Comparison of ENCODE assay signal across 13 cellular contexts in the genomic region with DNA sequence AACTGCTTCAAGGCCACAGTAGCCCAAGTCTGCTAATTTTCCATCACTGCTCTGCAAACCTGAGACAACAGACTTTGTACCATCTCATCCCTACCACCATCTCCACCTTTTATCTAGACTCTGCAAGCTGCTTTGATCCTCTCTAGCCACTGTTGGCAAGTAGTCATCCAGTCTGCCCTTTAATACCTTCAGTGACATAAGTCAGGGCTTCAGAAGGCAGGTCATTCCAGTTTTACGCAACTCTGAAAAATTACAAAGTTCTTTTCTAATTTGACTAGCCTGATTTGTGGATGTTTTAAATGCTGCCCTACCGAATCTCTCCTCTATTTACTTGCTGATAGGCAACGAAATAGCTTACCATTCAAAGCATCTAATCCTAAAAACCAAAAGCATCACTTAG. TPM values are rescaled to one million over a fixed set of nuclear protein-coding genes. Genes with fewer than 3 reads are reported as not detected.
DNase-seq lines count a peak whose midpoint lies in the region; TF ChIP-seq lines count a peak whose summit lies in the region.
"Had no signal": no experiment of that assay in that cellular context is flagged by ENCODE, and none has a peak within 500 bp of the region (broad histone marks: within the 10 kb centered on the region; RNA-seq: fewer than 3 reads in every experiment).

No MANE protein-coding gene starts in this region.

- in situ Hi-C loops in transverse colon (cut with MboI; ENCODE audit: low pct_ligation_motif_present in 1 of 4, low pct_unique_long_range_greater_than_20kb in 1 of 4, low sequenced_read_pairs in 3 of 4), result no loop called here

- peaks cover 56 to 70% (median 58%) of the 10 kb centered on the region in 3 donors for H3K27me3 Mint-ChIP-seq in CD14-positive monocyte (ENCODE audit: low read depth in 3 of 3)

- no peak for TF ChIP-seq CTCF in coronary artery (IDR thresholded peaks at IDR 0.05)
- no peak for TF ChIP-seq CTCF in transverse colon (IDR thresholded peaks at IDR 0.05)
- TF ChIP-seq CTCF in CD14-positive monocyte (IDR thresholded peaks at IDR 0.05), result no peak

- H3K27me3 ChIP-seq in transverse colon, result peaks cover 48% of the 10 kb centered on the region

- intact Hi-C loops in transverse colon (cut with DNase I; ENCODE audit: low total_unique reads) (no loop called here), CD14-positive monocyte (cut with micrococcal nuclease) (no loop called here)

- H3K4me3 Mint-ChIP-seq in CD14-positive monocyte, result no peak overlapping the region

- no peak for TF ChIP-seq POLR2A in transverse colon (IDR thresholded peaks at IDR 0.05)

- no peaks in the 10 kb centered on the region for H3K9me3 ChIP-seq in mesodermal cell (ENCODE audit: control insufficient read depth, low read length)
- no peaks in the 10 kb centered on the region for H3K9me3 ChIP-seq in transverse colon

- no peak for TF ChIP-seq EP300 in transverse colon (IDR thresholded peaks at IDR 0.05; ENCODE audit: low read depth)

- 67 to 100% methylated on average over 1 of the region's 3 CpGs for WGBS in mesodermal cell (ENCODE audit: insufficient coverage in 2 of 2), 2 experiments
- whole genome bisulfite sequencing in transverse colon (ENCODE audit: low coverage in 1 of 2), 2 donors, result 47 to 60% methylated on average over 3 of the region's 3 CpGs

- peaks cover 3 to 4% of the 10 kb centered on the region in 2 donors for H3K36me3 Mint-ChIP-seq in CD14-positive monocyte

- H3K4me3 ChIP-seq in coronary artery (peak overlapping the region; percentile 98), mesodermal cell (ENCODE audit: extremely low read depth, insufficient read depth, low read length, poor library complexity, severe bottlenecking) (peak overlapping the region; percentile 90), transverse colon (peak overlapping the region in 1 of 4 donors; percentile 67)

- peaks cover 0 to 10% (median 3%) of the 10 kb centered on the region in 7 donors for H3K9me3 Mint-ChIP-seq in CD14-positive monocyte

- peaks cover 8% of the 10 kb centered on the region for H3K4me1 ChIP-seq in mesodermal cell (ENCODE audit: control insufficient read depth, insufficient read depth, low read length, poor library complexity, severe bottlenecking)
- H3K4me1 ChIP-seq in transverse colon, result peaks cover 0 to 53% (median 12%) of the 10 kb centered on the region in 4 donors

- H3K27ac Mint-ChIP-seq in CD14-positive monocyte, result no peak overlapping the region

- H3K27ac ChIP-seq in coronary artery (peak overlapping the region; percentile 7 to 27), mesodermal cell (ENCODE audit: low read depth, low read length, severe bottlenecking) (no peak overlapping the region), transverse colon (peak overlapping the region in 3 of 4 donors; percentile 94 to 96 (median 95))
- H3K27ac ChIP-seq: 22Rv1 had no signal

- H3K36me3 ChIP-seq in mesodermal cell (ENCODE audit: control insufficient read depth, insufficient read depth, low read length) (peaks cover 44% of the 10 kb centered on the region), transverse colon (no peaks in the 10 kb centered on the region)

- DNase-seq in NCI-H82 (lab: John Stamatoyannopoulos, UW) (peak; percentile 10), NCI-H82 treated with DMSO at 0.1 percent for 48 hours (lab: John Stamatoyannopoulos, UW; ENCODE audit: unreplicated experiment) (no peak), coronary artery (ENCODE audit: low spot score) (no peak), transverse colon (no peak), CD14-positive monocyte (ENCODE audit: low spot score) (no peak), NCI-H446 treated with DMSO at 0.1 percent for 48 hours (lab: John Stamatoyannopoulos, UW) (no peak), NCI-H187 (lab: John Stamatoyannopoulos, UW) (no peak)
- DNase-seq: activated CD4-positive, alpha-beta T cell treated with anti-CD3 and anti-CD28 coated beads for 1 hour; activated effector memory CD4-positive, alpha-beta T cell treated with Interleukin-2 at 50 U/mL for 16 hours; MV-4-11; NCI-H774 had no signal

- H3K4me1 Mint-ChIP-seq in CD14-positive monocyte, result peaks cover 22% of the 10 kb centered on the region

RNA-seq across cellular contexts. Expression of a gene that starts 2.8 kb away (rescaled TPM):
- 197 TPM for polyA plus RNA-seq in mesodermal cell (2013, experiment 1 of 2)
- polyA plus RNA-seq in mesodermal cell (2013, experiment 2 of 2), result 198 TPM
- 100 to 1,000 TPM in 1 of 4 donors, 10 to 100 TPM in 3; 38.6 to 186 (median 62.7) TPM for total RNA-seq in transverse colon
- not detected for polyA plus RNA-seq in CD14-positive monocyte
